8 cellular contexts compared by ENCODE assay signal in the genomic region with DNA sequence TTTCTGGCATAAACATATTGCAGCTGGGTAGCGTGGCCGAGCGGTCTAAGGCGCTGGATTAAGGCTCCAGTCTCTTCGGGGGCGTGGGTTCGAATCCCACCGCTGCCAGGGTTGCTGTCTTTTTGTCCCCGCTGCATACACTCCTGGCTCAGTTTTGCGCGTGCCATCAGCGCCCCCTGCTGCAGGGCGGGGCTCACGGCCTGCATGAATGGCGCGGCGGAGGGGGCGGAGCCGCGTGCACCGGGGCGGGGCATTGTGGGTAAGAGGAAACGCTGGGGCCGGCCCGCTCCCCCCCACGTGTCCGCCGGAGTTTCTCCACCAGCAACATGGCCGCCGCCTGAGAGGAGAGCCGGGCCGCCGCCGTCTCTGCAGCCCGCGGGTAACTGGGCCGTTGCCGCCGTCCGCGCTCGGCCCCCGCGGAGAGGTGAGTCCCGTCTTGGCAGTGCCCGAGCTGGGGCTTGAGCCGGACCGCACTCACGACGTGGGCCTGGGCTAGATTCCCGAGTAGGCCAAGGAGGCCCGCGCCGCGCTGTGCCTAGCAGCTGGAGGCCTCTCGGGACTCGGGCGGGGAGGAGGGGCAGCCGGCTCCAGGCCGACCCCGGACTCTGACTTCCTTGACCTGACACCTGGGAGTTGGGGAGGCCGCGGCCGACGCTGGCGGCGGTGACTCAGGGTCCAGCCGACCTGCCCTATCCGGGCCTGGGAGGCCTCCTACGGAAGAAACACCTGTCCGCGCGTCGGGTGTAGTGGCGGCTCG. TPM values are rescaled to one million over a fixed set of nuclear protein-coding genes. Genes with fewer than 3 reads are reported as not detected.
DNase-seq lines count a peak whose midpoint lies in the region; ATAC-seq, FAIRE-seq and TF ChIP-seq lines count a peak whose summit lies in the region.

A gene with protein sequence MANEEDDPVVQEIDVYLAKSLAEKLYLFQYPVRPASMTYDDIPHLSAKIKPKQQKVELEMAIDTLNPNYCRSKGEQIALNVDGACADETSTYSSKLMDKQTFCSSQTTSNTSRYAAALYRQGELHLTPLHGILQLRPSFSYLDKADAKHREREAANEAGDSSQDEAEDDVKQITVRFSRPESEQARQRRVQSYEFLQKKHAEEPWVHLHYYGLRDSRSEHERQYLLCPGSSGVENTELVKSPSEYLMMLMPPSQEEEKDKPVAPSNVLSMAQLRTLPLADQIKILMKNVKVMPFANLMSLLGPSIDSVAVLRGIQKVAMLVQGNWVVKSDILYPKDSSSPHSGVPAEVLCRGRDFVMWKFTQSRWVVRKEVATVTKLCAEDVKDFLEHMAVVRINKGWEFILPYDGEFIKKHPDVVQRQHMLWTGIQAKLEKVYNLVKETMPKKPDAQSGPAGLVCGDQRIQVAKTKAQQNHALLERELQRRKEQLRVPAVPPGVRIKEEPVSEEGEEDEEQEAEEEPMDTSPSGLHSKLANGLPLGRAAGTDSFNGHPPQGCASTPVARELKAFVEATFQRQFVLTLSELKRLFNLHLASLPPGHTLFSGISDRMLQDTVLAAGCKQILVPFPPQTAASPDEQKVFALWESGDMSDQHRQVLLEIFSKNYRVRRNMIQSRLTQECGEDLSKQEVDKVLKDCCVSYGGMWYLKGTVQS (plus strand): TSS at position 296 of the 757 bp plus-strand sequence. CDS start 5,560 bp downstream, outside the sequence.

- ATAC-seq in HG02852 (IDR thresholded peaks at IDR 0.05; ENCODE audit: unreplicated experiment), result peak; percentile 79
- ATAC-seq in heart right ventricle, result peak; percentile 95 to 97 (median 97)

- H3K36me3 ChIP-seq in heart right ventricle, result peaks cover 0 to 15% (median 0%) of the 10 kb centered on the region in 9 donors

- intact Hi-C loops in heart right ventricle (cut with DNase I), result loop anchor here in 9 of 10 donors (1.0 to 10.0 kb wide), 13 partner anchors 90 to 344 kb away; a partner anchor contains a TSS

- H3K27me3 Mint-ChIP-seq in progenitor cell of endocrine pancreas, result no peaks in the 10 kb centered on the region

- TF ChIP-seq POLR2A in GM12892 (IDR thresholded peaks at IDR 0.05; ENCODE audit: low read depth, low read length), result peak; percentile 64; the same call in 1 of the 2 replicates

- peaks cover 3% of the 10 kb centered on the region for H3K36me3 Mint-ChIP-seq in progenitor cell of endocrine pancreas (ENCODE audit: insufficient read depth)

- H3K4me3 Mint-ChIP-seq in progenitor cell of endocrine pancreas (ENCODE audit: low read depth), result peak within 1 kb of the TSS; percentile 93

- no peaks in the 10 kb centered on the region for H3K9me3 ChIP-seq in heart right ventricle

- no peaks in the 10 kb centered on the region for H3K9me3 Mint-ChIP-seq in progenitor cell of endocrine pancreas (ENCODE audit: low read depth)

- TF ChIP-seq CTCF in heart right ventricle (IDR thresholded peaks at IDR 0.05), result peak; percentile 90 to 98 (median 96)
- peak; percentile 90 for TF ChIP-seq CTCF in progenitor cell of endocrine pancreas (IDR thresholded peaks at IDR 0.05; ENCODE audit: unreplicated experiment)

- no peaks in the 10 kb centered on the region for H3K27me3 ChIP-seq in heart right ventricle

- peak within 1 kb of the TSS; percentile 99 for H3K27ac Mint-ChIP-seq in progenitor cell of endocrine pancreas

- WGBS in heart right ventricle, 2 donors, result 0 to 1% methylated on average over 73 to 76 of the region's 76 CpGs

- DNase-seq in GM12892 (ENCODE audit: insufficient read length) (peak; percentile 85), NCI-H146 (lab: John Stamatoyannopoulos, UW) (peak; percentile 98), T-helper 1 cell (peak; percentile 99 to 100 (median 100)), amniotic epithelial cell (ENCODE audit: low read depth) (peak; percentile 92), heart right ventricle (peak; percentile 99 to 100), progenitor cell of endocrine pancreas (ENCODE audit: low spot score, unreplicated experiment) (peak; percentile 100), ureter (ENCODE audit: low spot score) (peak; percentile 99)

- H3K4me1 ChIP-seq in heart right ventricle, result peaks cover 0 to 35% (median 23%) of the 10 kb centered on the region in 9 donors

- peak within 1 kb of the TSS; percentile 61 to 96 (median 92) for H3K27ac ChIP-seq in heart right ventricle

- FAIRE-seq in GM12892 (lab: Jason Lieb, UNC), result peak; percentile 97

- peaks cover 8% of the 10 kb centered on the region for H3K4me1 Mint-ChIP-seq in progenitor cell of endocrine pancreas (ENCODE audit: low read depth)

- H3K4me3 ChIP-seq in heart right ventricle, result peak within 1 kb of the TSS; percentile 58 to 99 (median 87)

RNA-seq across cellular contexts. Expression of the gene that starts here (rescaled TPM):
- 27.3 TPM for polyA plus RNA-seq in GM12892 (2012; ENCODE audit: missing spikeins)
- total RNA-seq in heart right ventricle (10 to 100 TPM; 27.8 to 40.7 (median 31.7) TPM), progenitor cell of endocrine pancreas (65.0 and 69.6 TPM in 2 replicates), ureter (87.9 TPM)
- polyA plus RNA-seq in heart right ventricle, result 10 to 100 TPM; 22.3 to 23.8 TPM

Comparison
In these comparisons a context has a peak if more than half of its experiments do, and no peak if none do; other contexts are left out.
1. Peak in every context shown above with its lines: DNase-seq, ATAC-seq, H3K4me3 ChIP-seq and H3K27ac ChIP-seq.